ENCODE assay signal across 10 cellular contexts in the genomic region with DNA sequence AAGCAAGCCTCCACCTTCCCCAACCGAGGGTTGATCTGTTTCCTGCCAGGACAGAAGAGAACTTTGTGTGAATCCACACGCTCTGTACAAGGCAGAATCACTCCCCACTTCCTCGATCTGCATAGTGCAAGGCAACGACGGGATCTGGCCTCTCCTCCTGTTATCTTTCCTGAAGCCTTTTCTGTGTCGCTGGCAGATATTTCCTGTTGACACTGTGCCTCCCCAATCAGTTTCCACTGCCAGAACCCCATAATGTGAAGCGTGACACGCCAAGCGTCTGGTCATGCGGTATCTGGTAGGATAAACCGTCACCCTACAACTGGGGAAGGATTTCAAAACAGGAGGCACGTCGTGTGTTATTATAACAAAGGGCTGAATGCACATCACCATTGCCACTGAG. TPM values are rescaled to one million over a fixed set of nuclear protein-coding genes. Genes with fewer than 3 reads are reported as not detected.
DNase-seq lines count a peak whose midpoint lies in the region; TF ChIP-seq lines count a peak whose summit lies in the region.
"Had no signal": no experiment of that assay in that cellular context is flagged by ENCODE, and none has a peak within 500 bp of the region (broad histone marks: within the 10 kb centered on the region; RNA-seq: fewer than 3 reads in every experiment).

No MANE protein-coding gene starts in this region.

- H3K4me2 ChIP-seq in SK-N-SH (no peak overlapping the region), Karpas-422 (ENCODE audit: low read depth, low read length, poor library complexity, severe bottlenecking) (no peak overlapping the region)

- TF ChIP-seq EP300 in SK-N-SH (IDR thresholded peaks at IDR 0.05; ENCODE audit: borderline replicate concordance in 1 of 2, low read depth in 1 of 2, low read length in 1 of 2) (peak in 1 of 2 experiments; percentile 72; a peak in 2 of 4 replicates), stomach (IDR thresholded peaks at IDR 0.05) (no peak)

- TF ChIP-seq POLR2A in esophagus squamous epithelium (IDR thresholded peaks at IDR 0.05) (no peak), stomach (IDR thresholded peaks at IDR 0.05) (no peak)

- DNase-seq in SK-N-SH = peak; percentile 78
- DNase-seq in esophagus squamous epithelium (lab: John Stamatoyannopoulos, UW) = no peak
- DNase-seq in medulla oblongata (ENCODE audit: extremely low spot score) = peak; percentile 92
- no peak for DNase-seq in stomach
- DNase-seq in NCI-H1417 (lab: John Stamatoyannopoulos, UW) = no peak
- DNase-seq in stimulated activated CD4-positive, alpha-beta T cell treated with anti-CD3 and anti-CD28 coated beads, Interleukin-2, amount 100 ng/mL, for 24 hours = no peak
- DNase-seq in Karpas-422 = no peak
- DNase-seq in NOMO-1 treated with dmso at 0.1 percent for 144 hours (lab: John Stamatoyannopoulos, UW; ENCODE audit: unreplicated experiment) = no peak
- DNase-seq: activated T-cell treated with anti-CD3 and anti-CD28 coated beads, Interleukin-2, amount 50 U/mL, for 48 hours; HFFc6 had no signal

- 68% methylated on average over 13 of the region's 13 CpGs for WGBS in SK-N-SH (ENCODE audit: low lambda C conversion rate)
- WGBS in esophagus squamous epithelium, 2 donors = 55 to 75% methylated on average over 13 of the region's 13 CpGs
- WGBS in stomach, 5 donors = 23 to 46% (median 36%) methylated on average over 13 of the region's 13 CpGs

- H3K36me3 ChIP-seq in SK-N-SH (replicated peaks in 1 of 2; ENCODE audit: control insufficient read depth in 1 of 2, insufficient read depth in 2 of 2, low read length in 1 of 2) (no peaks in the 10 kb centered on the region), esophagus squamous epithelium (no peaks in the 10 kb centered on the region), stomach (no peaks in the 10 kb centered on the region), Karpas-422 (ENCODE audit: insufficient read depth, low read length) (no peaks in the 10 kb centered on the region)

- H3K27me3 ChIP-seq in SK-N-SH (ENCODE audit: insufficient read depth) (no peaks in the 10 kb centered on the region), esophagus squamous epithelium (no peaks in the 10 kb centered on the region), stomach (no peaks in the 10 kb centered on the region), Karpas-422 (ENCODE audit: low read length) (no peaks in the 10 kb centered on the region)

- TF ChIP-seq CTCF in SK-N-SH (IDR thresholded peaks at IDR 0.05) = no peak
- no peak for TF ChIP-seq CTCF in esophagus squamous epithelium (IDR thresholded peaks at IDR 0.05)
- no peak for TF ChIP-seq CTCF in stomach (IDR thresholded peaks at IDR 0.05)

- H3K9me2 ChIP-seq in SK-N-SH = no peaks in the 10 kb centered on the region
- no peaks in the 10 kb centered on the region for H3K9me2 ChIP-seq in Karpas-422 (replicated peaks; ENCODE audit: insufficient read depth, low read length)

- no peak overlapping the region for H2AFZ ChIP-seq in SK-N-SH (ENCODE audit: low read depth)
- no peak overlapping the region for H2AFZ ChIP-seq in Karpas-422 (ENCODE audit: low read length)

- H3K9me3 ChIP-seq in SK-N-SH = no peaks in the 10 kb centered on the region
- no peaks in the 10 kb centered on the region for H3K9me3 ChIP-seq in esophagus squamous epithelium
- H3K9me3 ChIP-seq in stomach = no peaks in the 10 kb centered on the region
- no peaks in the 10 kb centered on the region for H3K9me3 ChIP-seq in Karpas-422 (ENCODE audit: low read length)

- POLR2A ChIA-PET in SK-N-SH (lab: Yijun Ruan, JAX) = no interaction called here

- H3K4me1 ChIP-seq in SK-N-SH (ENCODE audit: control insufficient read depth in 1 of 2, insufficient read depth in 2 of 2, low read depth in 1 of 2, low read length in 1 of 2) (peaks cover 4 to 46% of the 10 kb centered on the region in 2 experiments; a peak in 3 of 4 replicates), esophagus squamous epithelium (peaks cover 0 to 43% (median 7%) of the 10 kb centered on the region in 3 donors), stomach (peaks cover 0 to 55% (median 19%) of the 10 kb centered on the region in 4 donors), Karpas-422 (ENCODE audit: low read length) (no peaks in the 10 kb centered on the region)

- no peaks in the 10 kb centered on the region for H4K20me1 ChIP-seq in SK-N-SH (ENCODE audit: insufficient read depth)
- H4K20me1 ChIP-seq in Karpas-422 (ENCODE audit: insufficient read depth, low read depth, low read length) = no peaks in the 10 kb centered on the region

- TF ChIP-seq RAD21 in SK-N-SH (IDR thresholded peaks at IDR 0.05; ENCODE audit: low read length) = 0 out of 2 replicates have a peak, but pooled peaks have one; percentile 5

- CTCF ChIA-PET in SK-N-SH (lab: Yijun Ruan, JAX) = interaction anchor here (0.9 to 1.0 kb wide), 2 partner anchors 52 to 56 kb away, joined by 3 read pairs; no protein-coding TSS in a partner anchor

- intact Hi-C loops in esophagus squamous epithelium (cut with DNase I) = no loop called here
- intact Hi-C loops in stomach (cut with DNase I; ENCODE audit: low total_unique reads) = no loop called here

- H3K27ac ChIP-seq in SK-N-SH (ENCODE audit: low read depth in 2 of 2, low read length in 1 of 2) (peak overlapping the region; percentile 5 to 96; a peak in 3 of 4 replicates), esophagus squamous epithelium (peak overlapping the region in 3 of 4 donors; percentile 15 to 58 (median 40)), stomach (peak overlapping the region in 3 of 5 donors; percentile 24 to 65 (median 26)), Karpas-422 (ENCODE audit: low read length) (no peak overlapping the region)

- H3K4me3 ChIP-seq in SK-N-SH (ENCODE audit: low read depth in 2 of 2, low read length in 1 of 2) (no peak overlapping the region), esophagus squamous epithelium (peak overlapping the region in 1 of 4 donors; percentile 30), stomach (peak overlapping the region in 1 of 4 donors; percentile 14), Karpas-422 (ENCODE audit: low read length) (no peak overlapping the region)

- H3K79me2 ChIP-seq in SK-N-SH (ENCODE audit: insufficient read depth) (peaks cover 4% of the 10 kb centered on the region; the same call in 1 of the 2 replicates), Karpas-422 (ENCODE audit: low read length) (no peaks in the 10 kb centered on the region)

- no peaks in the 10 kb centered on the region for H3F3A ChIP-seq in SK-N-SH (replicated peaks; ENCODE audit: insufficient read depth)

- no peak overlapping the region for H3K9ac ChIP-seq in SK-N-SH
- no peak overlapping the region for H3K9ac ChIP-seq in Karpas-422 (ENCODE audit: low read length)

TF ChIP-seq in SK-N-SH, 30 proteins besides CTCF, POLR2A, EP300 and RAD21 (continues in another document):
- peak; percentile 92 for TF ChIP-seq MXI1 (IDR thresholded peaks at IDR 0.05; ENCODE audit: low read depth, low read length)
- TF ChIP-seq, protein P1, sequence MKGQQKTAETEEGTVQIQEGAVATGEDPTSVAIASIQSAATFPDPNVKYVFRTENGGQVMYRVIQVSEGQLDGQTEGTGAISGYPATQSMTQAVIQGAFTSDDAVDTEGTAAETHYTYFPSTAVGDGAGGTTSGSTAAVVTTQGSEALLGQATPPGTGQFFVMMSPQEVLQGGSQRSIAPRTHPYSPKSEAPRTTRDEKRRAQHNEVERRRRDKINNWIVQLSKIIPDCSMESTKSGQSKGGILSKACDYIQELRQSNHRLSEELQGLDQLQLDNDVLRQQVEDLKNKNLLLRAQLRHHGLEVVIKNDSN (IDR thresholded peaks at IDR 0.05; ENCODE audit: borderline replicate concordance, low read depth) = no peak
- peak; percentile 44 for TF ChIP-seq CHD2 (IDR thresholded peaks at IDR 0.05; ENCODE audit: low read length, partially characterized antibody)
- TF ChIP-seq RXRA (IDR thresholded peaks at IDR 0.05; ENCODE audit: borderline replicate concordance, low read depth) = no peak
- no peak for TF ChIP-seq RFX5 (IDR thresholded peaks at IDR 0.05; ENCODE audit: low read length)
- TF ChIP-seq YY1 (IDR thresholded peaks at IDR 0.05; ENCODE audit: low read depth) = no peak
- TF ChIP-seq GABPA (IDR thresholded peaks at IDR 0.05; ENCODE audit: low read depth) = no peak
- TF ChIP-seq RCOR1 (IDR thresholded peaks at IDR 0.05; ENCODE audit: low read length) = 0 out of 2 replicates have a peak, but pooled peaks have one; percentile 19
- TF ChIP-seq, protein P2, sequence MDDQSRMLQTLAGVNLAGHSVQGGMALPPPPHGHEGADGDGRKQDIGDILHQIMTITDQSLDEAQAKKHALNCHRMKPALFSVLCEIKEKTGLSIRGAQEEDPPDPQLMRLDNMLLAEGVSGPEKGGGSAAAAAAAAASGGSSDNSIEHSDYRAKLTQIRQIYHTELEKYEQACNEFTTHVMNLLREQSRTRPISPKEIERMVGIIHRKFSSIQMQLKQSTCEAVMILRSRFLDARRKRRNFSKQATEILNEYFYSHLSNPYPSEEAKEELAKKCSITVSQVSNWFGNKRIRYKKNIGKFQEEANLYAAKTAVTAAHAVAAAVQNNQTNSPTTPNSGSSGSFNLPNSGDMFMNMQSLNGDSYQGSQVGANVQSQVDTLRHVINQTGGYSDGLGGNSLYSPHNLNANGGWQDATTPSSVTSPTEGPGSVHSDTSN (IDR thresholded peaks at IDR 0.05) = no peak
- no peak for TF ChIP-seq MEF2A (IDR thresholded peaks at IDR 0.05; ENCODE audit: borderline replicate concordance, low read depth)
- no peak for TF ChIP-seq JUND (IDR thresholded peaks at IDR 0.05)
- TF ChIP-seq, protein P3, sequence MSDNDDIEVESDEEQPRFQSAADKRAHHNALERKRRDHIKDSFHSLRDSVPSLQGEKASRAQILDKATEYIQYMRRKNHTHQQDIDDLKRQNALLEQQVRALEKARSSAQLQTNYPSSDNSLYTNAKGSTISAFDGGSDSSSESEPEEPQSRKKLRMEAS (IDR thresholded peaks at IDR 0.05; ENCODE audit: low read depth) = no peak
- TF ChIP-seq TAF1 (IDR thresholded peaks at IDR 0.05; ENCODE audit: borderline replicate concordance, low read depth, low read length) = no peak
- TF ChIP-seq, protein P4, sequence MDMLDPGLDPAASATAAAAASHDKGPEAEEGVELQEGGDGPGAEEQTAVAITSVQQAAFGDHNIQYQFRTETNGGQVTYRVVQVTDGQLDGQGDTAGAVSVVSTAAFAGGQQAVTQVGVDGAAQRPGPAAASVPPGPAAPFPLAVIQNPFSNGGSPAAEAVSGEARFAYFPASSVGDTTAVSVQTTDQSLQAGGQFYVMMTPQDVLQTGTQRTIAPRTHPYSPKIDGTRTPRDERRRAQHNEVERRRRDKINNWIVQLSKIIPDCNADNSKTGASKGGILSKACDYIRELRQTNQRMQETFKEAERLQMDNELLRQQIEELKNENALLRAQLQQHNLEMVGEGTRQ (IDR thresholded peaks at IDR 0.05; ENCODE audit: borderline replicate concordance, low read depth, low read length) = no peak

RNA-seq across cellular contexts. Expression of a gene that starts 57.2 kb away (rescaled TPM):
- polyA plus RNA-seq in SK-N-SH (2012; rRNA removed) (17.2 and 26.3 TPM in 2 replicates), stomach (1 to 10 TPM; 3.1 to 5.5 (median 5.0) TPM)
- polyA plus RNA-seq in SK-N-SH (2012; cell fraction: cytosol; rRNA removed) = 22.5 and 25.7 TPM in 2 replicates
- polyA plus RNA-seq in SK-N-SH (2012; cell fraction: nucleus; rRNA removed) = 16.8 and 17.2 TPM in 2 replicates
- total RNA-seq in esophagus squamous epithelium (10 to 100 TPM in 1 of 4 donors, 1 to 10 TPM in 3; 3.8 to 10.9 (median 5.3) TPM), stomach (10 to 100 TPM in 4 of 5 donors, 1 to 10 TPM in 1; 1.8 to 98.7 (median 24.6) TPM)
- not detected in 2 replicates for total RNA-seq in Karpas-422 (2014; rRNA removed; shearing (Covaris generic); ENCODE audit: low replicate concordance)

Comparison
In these comparisons a context has a peak if more than half of its experiments do, and no peak if none do; other contexts are left out.
1. DNase-seq: peak in SK-N-SH (single experiment) and medulla oblongata (single experiment); none in esophagus squamous epithelium (single experiment), stomach (single experiment), NCI-H1417 (0 of 3), stimulated activated CD4-positive, alpha-beta T cell treated with anti-CD3 and anti-CD28 coated beads, Interleukin-2, amount 100 ng/mL, for 24 hours (0 of 2), Karpas-422 (single experiment) and NOMO-1 treated with dmso at 0.1 percent for 144 hours (single experiment).